Comparison of ENCODE assay signal across 10 cellular contexts in the genomic region with DNA sequence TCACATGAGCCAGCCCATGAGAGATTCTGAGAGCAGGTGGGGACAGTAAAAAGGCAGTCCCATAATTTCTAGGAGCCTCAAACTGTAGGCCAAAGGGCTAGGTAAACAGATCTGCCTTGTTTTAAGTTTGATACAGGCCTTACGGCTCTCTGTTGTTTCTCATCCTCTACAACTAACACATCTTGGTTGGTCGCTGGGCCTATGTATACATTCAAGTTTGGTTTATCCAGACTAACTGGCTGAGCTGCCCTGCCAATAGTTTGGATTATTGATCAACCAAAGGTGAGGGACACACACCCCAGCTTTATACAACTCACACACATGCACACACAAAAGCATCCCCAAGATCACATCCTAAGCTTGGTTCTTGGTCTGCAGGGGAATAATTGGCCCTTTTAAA. TPM values are rescaled to one million over a fixed set of nuclear protein-coding genes. Genes with fewer than 3 reads are reported as not detected.
A peak's percentile ranks its signal among the peaks of the same experiment; 100 is the strongest.
DNase-seq lines count a peak whose midpoint lies in the region; ATAC-seq and TF ChIP-seq lines count a peak whose summit lies in the region.
"Had no signal": no experiment of that assay in that cellular context is flagged by ENCODE, and none has a peak within 500 bp of the region (broad histone marks: within the 10 kb centered on the region; RNA-seq: fewer than 3 reads in every experiment).

No MANE protein-coding gene starts in this region.

- POLR2A ChIA-PET in activated CD8-positive, alpha-beta T cell treated with anti-CD3 and anti-CD28 coated beads, Interleukin-2, amount 10 ng/mL, durations not matched to agents 7 days and 5 days (lab: Charles Lee) = interaction anchor here (0.8 to 6.3 kb wide), 5 partner anchors 8 to 351 kb away, joined by 3 to 77 read pairs (median 43); partner anchors contain the start of genes EIF2A, ERICH6, SELENOT and SERP1

- H3K4me3 ChIP-seq in spleen (peak overlapping the region in 7 of 8 donors; percentile 65 to 86 (median 69)), testis (no peak overlapping the region)
- H3K4me3 ChIP-seq: SJSA1 had no signal

- H3K4me1 Mint-ChIP-seq in T-helper 1 cell treated with Interleukin-12 subunit alpha and Interleukin-12 subunit beta and Interleukin-4 antibody, amounts not matched to agents 30 μg/mL and 1 μg/mL, for 36 hours (ENCODE audit: low read depth) = peaks cover 58% of the 10 kb centered on the region
- peaks cover 56% of the 10 kb centered on the region for H3K4me1 Mint-ChIP-seq in activated CD8-positive, alpha-beta T cell treated with anti-CD3 and anti-CD28 coated beads, Interleukin-2, amount 10 ng/mL, durations not matched to agents 7 days and 5 days (ENCODE audit: low read depth)

- H3K27me3 ChIP-seq in spleen (replicated peaks in 1 of 7) (no peaks in the 10 kb centered on the region), testis (no peaks in the 10 kb centered on the region)
- H3K27me3 ChIP-seq: SJSA1 had no signal

- H3K4me1 ChIP-seq in spleen = peaks cover 20 to 84% (median 70%) of the 10 kb centered on the region in 6 donors
- peaks cover 8% of the 10 kb centered on the region for H3K4me1 ChIP-seq in testis

- intact Hi-C loops in spleen (cut with DNase I; ENCODE audit: low total_unique reads) = no loop called here
- intact Hi-C loops in testis (cut with DNase I; ENCODE audit: low total_unique reads) = no loop called here

- H3K27ac ChIP-seq in spleen = peak overlapping the region in 7 of 8 donors; percentile 97 to 100 (median 99)
- H3K27ac ChIP-seq in testis = peak overlapping the region in 1 of 2 donors; percentile 93
- H3K27ac ChIP-seq: SJSA1 had no signal

- TF ChIP-seq CTCF in spleen (IDR thresholded peaks at IDR 0.05 in 8 of 11, conservative IDR thresholded peaks at IDR 0.05 in 3 of 11) = no peak
- no peak for TF ChIP-seq CTCF in testis (IDR thresholded peaks at IDR 0.05)

- peak overlapping the region; percentile 95 for H3K4me3 Mint-ChIP-seq in T-helper 1 cell treated with Interleukin-12 subunit alpha and Interleukin-12 subunit beta and Interleukin-4 antibody, amounts not matched to agents 30 μg/mL and 1 μg/mL, for 36 hours
- peak overlapping the region; percentile 91 for H3K4me3 Mint-ChIP-seq in activated CD8-positive, alpha-beta T cell treated with anti-CD3 and anti-CD28 coated beads, Interleukin-2, amount 10 ng/mL, durations not matched to agents 7 days and 5 days

- peaks cover 0 to 15% (median 0%) of the 10 kb centered on the region in 6 donors for H3K36me3 ChIP-seq in spleen
- H3K36me3 ChIP-seq in testis (ENCODE audit: low read depth, missing control alignments) = no peaks in the 10 kb centered on the region

- ATAC-seq in activated CD8-positive, alpha-beta T cell treated with anti-CD3 and anti-CD28 coated beads, Interleukin-2, amount 10 ng/mL, durations not matched to agents 7 days and 5 days = no peak
- no peak for ATAC-seq in GM19397 (IDR thresholded peaks at IDR 0.05; ENCODE audit: unreplicated experiment)

- WGBS in spleen, 5 donors = 48 to 76% (median 64%) methylated on average over 2 of the region's 2 CpGs
- 54 to 71% methylated on average over 2 of the region's 2 CpGs for WGBS in testis, 2 donors

- TF ChIP-seq POLR2A in spleen (IDR thresholded peaks at IDR 0.05) (no peak), testis (IDR thresholded peaks at IDR 0.05) (no peak)

- no peaks in the 10 kb centered on the region for H3K27me3 Mint-ChIP-seq in T-helper 1 cell treated with Interleukin-12 subunit alpha and Interleukin-12 subunit beta and Interleukin-4 antibody, amounts not matched to agents 30 μg/mL and 1 μg/mL, for 36 hours (ENCODE audit: low read depth)
- no peaks in the 10 kb centered on the region for H3K27me3 Mint-ChIP-seq in activated CD8-positive, alpha-beta T cell treated with anti-CD3 and anti-CD28 coated beads, Interleukin-2, amount 10 ng/mL, durations not matched to agents 7 days and 5 days (ENCODE audit: low read depth)

- H3K9me3 ChIP-seq in spleen (no peaks in the 10 kb centered on the region), testis (no peaks in the 10 kb centered on the region)
- H3K9me3 ChIP-seq: SJSA1 had no signal

- H3K36me3 Mint-ChIP-seq in T-helper 1 cell treated with Interleukin-12 subunit alpha and Interleukin-12 subunit beta and Interleukin-4 antibody, amounts not matched to agents 30 μg/mL and 1 μg/mL, for 36 hours (ENCODE audit: low read depth) = peaks cover 45% of the 10 kb centered on the region
- H3K36me3 Mint-ChIP-seq in activated CD8-positive, alpha-beta T cell treated with anti-CD3 and anti-CD28 coated beads, Interleukin-2, amount 10 ng/mL, durations not matched to agents 7 days and 5 days (ENCODE audit: low read depth) = peaks cover 50% of the 10 kb centered on the region

- CTCF ChIA-PET in activated CD8-positive, alpha-beta T cell treated with anti-CD3 and anti-CD28 coated beads, Interleukin-2, amount 10 ng/mL, durations not matched to agents 7 days and 5 days (lab: Charles Lee) = interaction anchor here (0.6 to 9.2 kb wide), 6 partner anchors 12 to 154 kb away, joined by 3 to 87 read pairs (median 4); no protein-coding TSS in a partner anchor

- DNase-seq in T-helper 1 cell (no peak), globus pallidus (ENCODE audit: low spot score) (peak; percentile 4), spleen (no peak), testis (no peak)
- DNase-seq in activated CD8-positive, alpha-beta T cell treated with anti-CD3 and anti-CD28 coated beads, Interleukin-2, amount 10 ng/mL, durations not matched to agents 7 days and 5 days = no peak
- no peak for DNase-seq in activated CD4-positive, CD25-positive, alpha-beta regulatory T cell treated with anti-CD3 and anti-CD28 coated beads, Interleukin-2, amount 50 U/mL, for 72 hours

- H3K9me3 Mint-ChIP-seq in T-helper 1 cell treated with Interleukin-12 subunit alpha and Interleukin-12 subunit beta and Interleukin-4 antibody, amounts not matched to agents 30 μg/mL and 1 μg/mL, for 36 hours = no peaks in the 10 kb centered on the region
- H3K9me3 Mint-ChIP-seq in activated CD8-positive, alpha-beta T cell treated with anti-CD3 and anti-CD28 coated beads, Interleukin-2, amount 10 ng/mL, durations not matched to agents 7 days and 5 days (ENCODE audit: insufficient read depth) = no peaks in the 10 kb centered on the region

- peak overlapping the region; percentile 97 for H3K27ac Mint-ChIP-seq in T-helper 1 cell treated with Interleukin-12 subunit alpha and Interleukin-12 subunit beta and Interleukin-4 antibody, amounts not matched to agents 30 μg/mL and 1 μg/mL, for 36 hours
- peak overlapping the region; percentile 98 for H3K27ac Mint-ChIP-seq in activated CD8-positive, alpha-beta T cell treated with anti-CD3 and anti-CD28 coated beads, Interleukin-2, amount 10 ng/mL, durations not matched to agents 7 days and 5 days

RNA-seq across cellular contexts. Expression of gene SIAH2, which starts 3.0 kb away (rescaled TPM):
- total RNA-seq in activated CD8-positive, alpha-beta T cell treated with anti-CD3 and anti-CD28 coated beads, Interleukin-2, amount 10 ng/mL, durations not matched to agents 7 days and 5 days = 10 to 100 TPM; 31.5 to 32.3 TPM
- total RNA-seq in spleen = 10 to 100 TPM; 22.8 to 71.3 (median 52.5) TPM
- 10 to 100 TPM; 13.6 to 22.7 (median 20.0) TPM for polyA plus RNA-seq in spleen
- 10 to 100 TPM; 37.5 to 46.1 TPM for total RNA-seq in testis
- 17.5 TPM for polyA plus RNA-seq in testis (ENCODE audit: insufficient read depth, low read depth, low replicate concordance)

RNA-seq across cellular contexts. Expression of gene ERICH6, which starts 56.2 kb away (rescaled TPM):
- under 1 TPM; 0.21 to 0.60 TPM for total RNA-seq in activated CD8-positive, alpha-beta T cell treated with anti-CD3 and anti-CD28 coated beads, Interleukin-2, amount 10 ng/mL, durations not matched to agents 7 days and 5 days
- total RNA-seq in spleen = not detected
- not detected for polyA plus RNA-seq in spleen
- total RNA-seq in testis = 10 to 100 TPM in 1 of 2 donors, 1 to 10 TPM in 1; 9.7 to 24.0 TPM
- polyA plus RNA-seq in testis (ENCODE audit: insufficient read depth, low read depth, low replicate concordance) = 52.5 TPM
- total RNA-seq: renal cortical epithelial cell, SJSA1 had no signal

Comparison
In these comparisons a context has a peak if more than half of its experiments do, and no peak if none do; other contexts are left out.
1. H3K4me3 ChIP-seq: peak in spleen (7 of 8); none in testis (0 of 2).
2. RNA of gene ERICH6, which starts 56.2 kb away (total RNA-seq): 9.7 to 24.0 TPM in testis; 0.21 to 0.60 TPM in activated CD8-positive, alpha-beta T cell treated with anti-CD3 and anti-CD28 coated beads, Interleukin-2, amount 10 ng/mL, durations not matched to agents 7 days and 5 days and not detected in spleen; every median in the first group is over 4 times any median in the second.